ENCODE assay signal across 8 cellular contexts in genomic region chr5:142866563-142867275, GRCh38.
A peak's percentile ranks its signal among the peaks of the same experiment; 100 is the strongest.
DNase-seq lines count a peak whose midpoint lies in the region; ATAC-seq, FAIRE-seq and TF ChIP-seq lines count a peak whose summit lies in the region.

No MANE protein-coding gene starts in this region.

- intact Hi-C loops in mucosa of descending colon (cut with DNase I, micrococcal nuclease): loop anchor here in 1 of 2 donors (10.0 kb wide), 1 partner anchor 92 kb away; the partner anchor contains the start of gene ARHGAP26

- H3K27me3 ChIP-seq in thymus (ENCODE audit: control insufficient read depth, insufficient read depth): no peaks in the 10 kb centered on the region

- peak; percentile 44 for FAIRE-seq in A204.1 (lab: Jason Lieb, UNC)

- H3K27ac ChIP-seq in thymus (ENCODE audit: low read depth): peak overlapping the region; percentile 15

- 42% methylated on average over 10 of the region's 10 CpGs for WGBS in thymus

- DNase-seq in GM10248 (ENCODE audit: extremely low spot score) (peak; percentile 74), NCI-H1417 (lab: John Stamatoyannopoulos, UW) (peak; percentile 5 to 65 (median 62)), ecto neural progenitor cell (ENCODE audit: low spot score) (peak; percentile 59), mucosa of descending colon (peak in 1 of 3 donors; percentile 85)

- no peak overlapping the region for H3K4me3 ChIP-seq in mucosa of descending colon
- H3K4me3 ChIP-seq in thymus (ENCODE audit: low read length): no peak overlapping the region

- no peaks in the 10 kb centered on the region for H3K36me3 ChIP-seq in mucosa of descending colon (ENCODE audit: low read depth)
- no peaks in the 10 kb centered on the region for H3K36me3 ChIP-seq in thymus (ENCODE audit: control insufficient read depth, insufficient read depth)

- POLR2A ChIA-PET in GM10248 (lab: Yijun Ruan, JAX): no interaction called here

- H3K9me3 ChIP-seq in mucosa of descending colon: no peaks in the 10 kb centered on the region
- no peaks in the 10 kb centered on the region for H3K9me3 ChIP-seq in thymus (ENCODE audit: control insufficient read depth)

- TF ChIP-seq CTCF in GM10248 (IDR thresholded peaks at IDR 0.05; ENCODE audit: control extremely low read depth, extremely low read depth, low read depth, missing control alignments) (peak; percentile 74), mucosa of descending colon (IDR thresholded peaks at IDR 0.05) (peak; percentile 33)

- ATAC-seq in HG02623 (IDR thresholded peaks at IDR 0.05; ENCODE audit: unreplicated experiment) (peak; percentile 79), mucosa of descending colon (peak; percentile 62)
- peak; percentile 56 to 73 for ATAC-seq in activated CD4-positive, CD25-positive, alpha-beta regulatory T cell treated with anti-CD3 and anti-CD28 coated beads, Interleukin-2, amount 50 U/mL, for 24 hours

- CTCF ChIA-PET in GM10248 (lab: Yijun Ruan, JAX): interaction anchor here (0.6 to 6.2 kb wide), 18 partner anchors 8 to 1326 kb away, joined by 3 to 66 read pairs (median 6); no protein-coding TSS in a partner anchor

- H3K4me1 ChIP-seq in mucosa of descending colon (ENCODE audit: low read depth): peaks cover 44% of the 10 kb centered on the region
- peaks cover 3% of the 10 kb centered on the region for H3K4me1 ChIP-seq in thymus (ENCODE audit: control insufficient read depth, insufficient read depth, low read length)
